ENCODE assay signal across 8 cellular contexts in the genomic region with DNA sequence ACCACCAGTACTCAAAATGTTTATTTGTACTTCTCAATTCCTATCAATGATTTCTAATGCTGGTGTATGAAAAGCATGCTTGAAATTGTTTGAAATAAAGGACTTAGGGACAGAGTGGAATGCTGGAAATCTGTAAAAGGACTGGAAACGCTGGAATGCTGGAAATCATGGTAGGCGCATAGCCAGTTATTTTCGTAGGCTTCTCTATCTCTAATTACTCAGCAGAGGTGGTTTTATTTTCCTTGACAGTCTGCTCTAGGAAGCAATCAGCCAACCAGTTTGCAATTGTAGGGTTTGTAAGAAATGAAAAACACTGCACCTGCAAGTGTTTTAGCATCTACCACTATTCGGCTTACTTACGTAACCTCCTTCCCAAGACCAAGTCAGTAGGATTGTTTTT. TPM values are rescaled to one million over a fixed set of nuclear protein-coding genes. Genes with fewer than 3 reads are reported as not detected.
DNase-seq lines count a peak whose midpoint lies in the region; ATAC-seq and TF ChIP-seq lines count a peak whose summit lies in the region.

No MANE protein-coding gene starts in this region.

- CTCF ChIA-PET in activated naive CD4-positive, alpha-beta T cell treated with anti-CD3 and anti-CD28 coated beads for 36 hours (lab: Charles Lee): no interaction called here
- CTCF ChIA-PET in IMR-90 (lab: Yijun Ruan, JAX): no interaction called here

- H4K20me1 ChIP-seq in IMR-90 (ENCODE audit: insufficient read depth, low read length): peaks cover 21% of the 10 kb centered on the region; the same call in 1 of the 2 replicates

- peak overlapping the region; percentile 60 for H3K14ac ChIP-seq in IMR-90 (replicated peaks; ENCODE audit: low read depth, low read length)

- H3K79me1 ChIP-seq in IMR-90 (ENCODE audit: low read depth in 1 of 2, low read length in 2 of 2): peaks cover 26 to 43% of the 10 kb centered on the region in 2 experiments

- ATAC-seq in IMR-90 (ENCODE audit: low read depth) (no peak; the same call in 1 of the 2 replicates), naive B cell (ENCODE audit: low read depth in 2 of 2) (no peak)
- ATAC-seq in central memory CD8-positive, alpha-beta T cell (replicated peaks; ENCODE audit: extremely low read depth, poor library complexity, severe bottlenecking): peak; percentile 1

- H3K9ac ChIP-seq in IMR-90 (ENCODE audit: low read depth, low read length): peak overlapping the region; percentile 97

- in situ Hi-C loops in IMR-90 (cut with MboI; ENCODE audit: low sequenced_read_pairs): loop anchor here (25.0 kb wide), 1 partner anchor 1832 kb away; no protein-coding TSS in a partner anchor

- no peaks in the 10 kb centered on the region for H3K9me1 ChIP-seq in IMR-90 (ENCODE audit: insufficient read depth, low read length)

- no peak for DNase-seq in activated naive CD4-positive, alpha-beta T cell treated with anti-CD3 and anti-CD28 coated beads for 36 hours
- no peak for DNase-seq in activated naive CD4-positive, alpha-beta T cell treated with Interleukin-2 at 50 U/mL for 16 hours
- DNase-seq in IMR-90 (peak; percentile 13), naive B cell (no peak), dedifferentiated amniotic fluid mesenchymal stem cell (ENCODE audit: extremely low spot score) (no peak), NCI-H526 treated with DMSO at 0.1 percent for 48 hours (lab: John Stamatoyannopoulos, UW) (no peak), D341Med (ENCODE audit: low spot score) (no peak)
- no peak for DNase-seq in central memory CD8-positive, alpha-beta T cell (ENCODE audit: low spot score in 2 of 2)

- peak overlapping the region; percentile 69; the same call in 1 of the 2 replicates for H4K91ac ChIP-seq in IMR-90 (ENCODE audit: insufficient read depth, low read depth, low read length)

- TF ChIP-seq POLR2A in IMR-90 (IDR thresholded peaks at IDR 0.05; ENCODE audit: low read depth, low read length): no peak

- peak overlapping the region; percentile 70 for H2BK5ac ChIP-seq in IMR-90 (ENCODE audit: low read depth, low read length, poor library complexity, severe bottlenecking)

- no peak overlapping the region for H2AK5ac ChIP-seq in IMR-90 (ENCODE audit: low read depth, low read length)

- H3K4me1 Mint-ChIP-seq in activated naive CD4-positive, alpha-beta T cell treated with anti-CD3 and anti-CD28 coated beads for 36 hours (ENCODE audit: low read depth): peaks cover 47% of the 10 kb centered on the region
- peaks cover 40% of the 10 kb centered on the region for H3K4me1 Mint-ChIP-seq in central memory CD8-positive, alpha-beta T cell
- H3K4me1 Mint-ChIP-seq in naive B cell: peaks cover 22 to 46% (median 25%) of the 10 kb centered on the region in 3 donors

- peaks cover 2% of the 10 kb centered on the region; the same call in 1 of the 2 replicates for H3K4me1 ChIP-seq in IMR-90 (ENCODE audit: control insufficient read depth, insufficient read depth, low read length)

- 0 out of 2 replicates have a peak overlapping the region, but pooled peaks have one; percentile 1 for H2BK20ac ChIP-seq in IMR-90 (ENCODE audit: low read depth, low read length)

- 0 out of 2 replicates have a peak, but pooled peaks cover 2% of the 10 kb centered on the region for H3K36me3 ChIP-seq in IMR-90 (ENCODE audit: control insufficient read depth, insufficient read depth, low read length)

- H3K27me3 ChIP-seq in IMR-90 (ENCODE audit: control insufficient read depth, insufficient read depth, low read length): no peaks in the 10 kb centered on the region

- peak overlapping the region in 1 of 2 experiments; percentile 94; a peak in 2 of 4 replicates for H4K8ac ChIP-seq in IMR-90 (ENCODE audit: low read depth in 2 of 2, low read length in 2 of 2)

- no CpG with 5 or more reads among the region's 5 CpGs for WGBS in IMR-90 (ENCODE audit: extremely low coverage in 2 of 2, insufficient read length in 1 of 2), 2 experiments

- peak overlapping the region; percentile 75 for H3K56ac ChIP-seq in IMR-90 (ENCODE audit: extremely low read depth, insufficient read depth, low read length)

- H3K27ac ChIP-seq in IMR-90 (ENCODE audit: insufficient read depth, low read length): peak overlapping the region; percentile 87

- intact Hi-C loops in activated naive CD4-positive, alpha-beta T cell treated with anti-CD3 and anti-CD28 coated beads for 36 hours (cut with micrococcal nuclease): loop anchor here (1.0 kb wide), 4 partner anchors 8 to 603 kb away; a partner anchor contains a TSS
- intact Hi-C loops in IMR-90 (cut with micrococcal nuclease): loop anchor here (2.0 to 10.0 kb wide), 2 partner anchors 143 to 1829 kb away; no protein-coding TSS in a partner anchor

- H3K27me3 Mint-ChIP-seq in activated naive CD4-positive, alpha-beta T cell treated with anti-CD3 and anti-CD28 coated beads for 36 hours (ENCODE audit: low read depth): no peaks in the 10 kb centered on the region
- no peaks in the 10 kb centered on the region for H3K27me3 Mint-ChIP-seq in central memory CD8-positive, alpha-beta T cell
- H3K27me3 Mint-ChIP-seq in naive B cell: no peaks in the 10 kb centered on the region

- peak overlapping the region; percentile 73; the same call in 1 of the 2 replicates for H4K5ac ChIP-seq in IMR-90 (ENCODE audit: low read depth, low read length)

- TF ChIP-seq CTCF in IMR-90 (conservative IDR thresholded peaks at IDR 0.05; ENCODE audit: low read depth, low read length): no peak

- H2BK120ac ChIP-seq in IMR-90 (ENCODE audit: low read depth, low read length): peak overlapping the region; percentile 50; the same call in 1 of the 2 replicates

- peak overlapping the region; percentile 95 for H3K4me2 ChIP-seq in IMR-90 (ENCODE audit: low read depth, low read length)

- H2BK15ac ChIP-seq in IMR-90 (ENCODE audit: low read depth, low read length): no peak overlapping the region

- peaks cover 8% of the 10 kb centered on the region for H3K36me3 Mint-ChIP-seq in activated naive CD4-positive, alpha-beta T cell treated with anti-CD3 and anti-CD28 coated beads for 36 hours (ENCODE audit: low read depth)
- peaks cover 33% of the 10 kb centered on the region for H3K36me3 Mint-ChIP-seq in central memory CD8-positive, alpha-beta T cell (ENCODE audit: insufficient read depth)
- peaks cover 0 to 23% of the 10 kb centered on the region in 2 donors for H3K36me3 Mint-ChIP-seq in naive B cell

- peak overlapping the region; percentile 95 for H3K27ac Mint-ChIP-seq in activated naive CD4-positive, alpha-beta T cell treated with anti-CD3 and anti-CD28 coated beads for 36 hours
- H3K27ac Mint-ChIP-seq in central memory CD8-positive, alpha-beta T cell (ENCODE audit: low read depth): peak overlapping the region; percentile 93
- peak overlapping the region; percentile 95 to 100 (median 98) for H3K27ac Mint-ChIP-seq in naive B cell

- POLR2A ChIA-PET in IMR-90 (lab: Charles Lee; ENCODE audit: unreplicated experiment): no interaction called here

- H3K18ac ChIP-seq in IMR-90 (ENCODE audit: low read depth, low read length): no peak overlapping the region

- no peaks in the 10 kb centered on the region for H3K9me3 ChIP-seq in IMR-90 (ENCODE audit: control insufficient read depth, insufficient read depth, low read length)

- H3K23ac ChIP-seq in IMR-90 (ENCODE audit: low read depth, low read length): peak overlapping the region; percentile 74

- H2AK9ac ChIP-seq in IMR-90 (replicated peaks; ENCODE audit: low read depth, low read length, poor library complexity): peak overlapping the region; percentile 80

- H3K4ac ChIP-seq in IMR-90 (ENCODE audit: low read depth, low read length): peak overlapping the region; percentile 70; the same call in 1 of the 2 replicates

- peak overlapping the region; percentile 96 for H3K4me3 Mint-ChIP-seq in activated naive CD4-positive, alpha-beta T cell treated with anti-CD3 and anti-CD28 coated beads for 36 hours
- peak overlapping the region; percentile 89 for H3K4me3 Mint-ChIP-seq in central memory CD8-positive, alpha-beta T cell
- H3K4me3 Mint-ChIP-seq in naive B cell: peak overlapping the region; percentile 92 to 100 (median 99)

- TF ChIP-seq RAD21 in IMR-90 (IDR thresholded peaks at IDR 0.05; ENCODE audit: low read length): no peak

- H2AFZ ChIP-seq in IMR-90 (replicated peaks; ENCODE audit: low read length, poor library complexity): peak overlapping the region; percentile 96

- BruUV-seq in IMR-90 (replicated peaks; lab: Mats Ljungman, UMichigan): no TSS peak

- dilution Hi-C loops in IMR-90 (cut with HindIII; ENCODE audit: low sequenced_read_pairs, unreplicated experiment): no loop called here

- H3K4me3 ChIP-seq in IMR-90 (ENCODE audit: insufficient read depth, low read depth, low read length): peak overlapping the region; percentile 73

- no peaks in the 10 kb centered on the region for H3K9me3 Mint-ChIP-seq in activated naive CD4-positive, alpha-beta T cell treated with anti-CD3 and anti-CD28 coated beads for 36 hours
- H3K9me3 Mint-ChIP-seq in central memory CD8-positive, alpha-beta T cell: peaks cover 5% of the 10 kb centered on the region
- H3K9me3 Mint-ChIP-seq in naive B cell: peaks cover 0 to 6% (median 0%) of the 10 kb centered on the region in 7 donors

TF ChIP-seq in IMR-90, 13 proteins besides CTCF, POLR2A, EP300 and RAD21 (continues in another document):
- TF ChIP-seq SMC3 (IDR thresholded peaks at IDR 0.05; ENCODE audit: low read depth, low read length) (no peak), RFX5 (IDR thresholded peaks at IDR 0.05; ENCODE audit: low read depth, low read length) (no peak), CHD1 (IDR thresholded peaks at IDR 0.05; ENCODE audit: low read depth, low read length) (no peak)
- TF ChIP-seq, protein P1, sequence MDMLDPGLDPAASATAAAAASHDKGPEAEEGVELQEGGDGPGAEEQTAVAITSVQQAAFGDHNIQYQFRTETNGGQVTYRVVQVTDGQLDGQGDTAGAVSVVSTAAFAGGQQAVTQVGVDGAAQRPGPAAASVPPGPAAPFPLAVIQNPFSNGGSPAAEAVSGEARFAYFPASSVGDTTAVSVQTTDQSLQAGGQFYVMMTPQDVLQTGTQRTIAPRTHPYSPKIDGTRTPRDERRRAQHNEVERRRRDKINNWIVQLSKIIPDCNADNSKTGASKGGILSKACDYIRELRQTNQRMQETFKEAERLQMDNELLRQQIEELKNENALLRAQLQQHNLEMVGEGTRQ (IDR thresholded peaks at IDR 0.05; ENCODE audit: low read depth, low read length): no peak

RNA-seq across cellular contexts. Expression of a gene that starts 0.8 kb away (rescaled TPM):
- total RNA-seq in activated naive CD4-positive, alpha-beta T cell treated with anti-CD3 and anti-CD28 coated beads for 36 hours: 10 to 100 TPM; 30.5 to 31.1 TPM
- 25.5 and 58.3 TPM in 2 replicates for total RNA-seq in IMR-90 (2012; rRNA removed)
- polyA plus RNA-seq in IMR-90 (2012; rRNA removed): 7.4 and 12.2 TPM in 2 replicates
- 2.7 and 4.2 TPM in 2 replicates for polyA plus RNA-seq in IMR-90 (2012; cell fraction: cytosol; rRNA removed)
- polyA plus RNA-seq in IMR-90 (2012; cell fraction: nucleus; rRNA removed; ENCODE audit: low replicate concordance): 2.0 and 6.9 TPM in 2 replicates
- polyA plus RNA-seq in naive B cell (ENCODE audit: low read depth in 6 of 6): 10 to 100 TPM; 10.3 to 18.3 (median 14.3) TPM

RNA-seq across cellular contexts. Expression of a gene that starts 33.2 kb away (rescaled TPM):
- total RNA-seq in activated naive CD4-positive, alpha-beta T cell treated with anti-CD3 and anti-CD28 coated beads for 36 hours: under 1 TPM; 0.12 to 0.19 TPM
- 6.8 and 8.1 TPM in 2 replicates for total RNA-seq in IMR-90 (2012; rRNA removed)
- polyA plus RNA-seq in IMR-90 (2012; rRNA removed) (2.2 and 2.9 TPM in 2 replicates), naive B cell (ENCODE audit: low read depth in 6 of 6) (1 to 10 TPM in 3 of 6 donors, under 1 TPM in 2, not detected in 1; 0.54 to 2.6 (median 1.2) TPM)
- polyA plus RNA-seq in IMR-90 (2012; cell fraction: cytosol; rRNA removed): 0.85 and 0.88 TPM in 2 replicates
- 2.3 and 9.8 TPM in 2 replicates for polyA plus RNA-seq in IMR-90 (2012; cell fraction: nucleus; rRNA removed; ENCODE audit: low replicate concordance)
